10 cellular contexts compared by ENCODE assay signal in genomic region chr10:112535432-112536038, GRCh38.
A peak's percentile ranks its signal among the peaks of the same experiment; 100 is the strongest.
DNase-seq lines count a peak whose midpoint lies in the region; ATAC-seq and TF ChIP-seq lines count a peak whose summit lies in the region.
"Had no signal": no experiment of that assay in that cellular context is flagged by ENCODE, and none has a peak within 500 bp of the region (broad histone marks: within the 10 kb centered on the region; RNA-seq: fewer than 3 reads in every experiment).

No MANE protein-coding gene starts in this region.

- 72% methylated on average over 4 of the region's 4 CpGs for WGBS in right cardiac atrium

- H4K20me1 ChIP-seq in HCT116 (ENCODE audit: insufficient read depth) = no peaks in the 10 kb centered on the region

- TF ChIP-seq CTCF in HCT116 (IDR thresholded peaks at IDR 0.05 in 2 of 3, conservative IDR thresholded peaks at IDR 0.05 in 1 of 3; ENCODE audit: borderline replicate concordance in 1 of 3, insufficient read depth in 1 of 3, low read depth in 2 of 3, low read length in 2 of 3) (no peak), neural crest cell (conservative IDR thresholded peaks at IDR 0.05) (no peak)

- no peak overlapping the region for H2AFZ ChIP-seq in HCT116 (ENCODE audit: low read depth, low read length, poor library complexity, severe bottlenecking)

- H3K27ac ChIP-seq in HCT116 (ENCODE audit: low read depth, low read length) (peak overlapping the region; percentile 90), right cardiac atrium (ENCODE audit: low read length) (no peak overlapping the region)

- TF ChIP-seq POLR2A in HCT116 (IDR thresholded peaks at IDR 0.05; ENCODE audit: borderline replicate concordance, extremely low read depth, insufficient read depth, insufficient read length) = peak; percentile 21

- H3K9ac ChIP-seq in HCT116 (ENCODE audit: low read length) = peak overlapping the region; percentile 78

- peak overlapping the region in 1 of 2 experiments; percentile 21; a peak in 2 of 4 replicates for H3K4me3 ChIP-seq in HCT116 (replicated peaks in 1 of 2; ENCODE audit: low read depth in 1 of 2, low read length in 2 of 2)
- no peak overlapping the region for H3K4me3 ChIP-seq in right cardiac atrium (ENCODE audit: low read length)

- H3K27ac Mint-ChIP-seq in neural crest cell (ENCODE audit: unreplicated experiment) = peak overlapping the region; percentile 53
- H3K27ac Mint-ChIP-seq in activated naive CD8-positive, alpha-beta T cell treated with anti-CD3 and anti-CD28 coated beads for 36 hours = no peak overlapping the region
- H3K27ac Mint-ChIP-seq: activated naive CD8-positive, alpha-beta T cell had no signal

- H3K79me2 ChIP-seq in HCT116 (ENCODE audit: insufficient read depth, low read length) = peaks cover 81% of the 10 kb centered on the region

- H3K4me1 Mint-ChIP-seq in neural crest cell = peaks cover 13% of the 10 kb centered on the region
- H3K4me1 Mint-ChIP-seq in activated naive CD8-positive, alpha-beta T cell treated with anti-CD3 and anti-CD28 coated beads for 36 hours = peaks cover 30% of the 10 kb centered on the region

- H3K9me3 Mint-ChIP-seq in neural crest cell = no peaks in the 10 kb centered on the region
- peaks cover under 1% of the 10 kb centered on the region for H3K9me3 Mint-ChIP-seq in activated naive CD8-positive, alpha-beta T cell treated with anti-CD3 and anti-CD28 coated beads for 36 hours

- TF ChIP-seq RAD21 in HCT116 (IDR thresholded peaks at IDR 0.05; ENCODE audit: low read depth) = no peak

- peak overlapping the region; percentile 76 for H3K4me2 ChIP-seq in HCT116 (ENCODE audit: low read length)

- CTCF ChIA-PET in HCT116 (lab: Charles Lee) = interaction anchor here (0.6 to 1.5 kb wide), 4 partner anchors 8 to 850 kb away, joined by 3 to 4 read pairs (median 4); no protein-coding TSS in a partner anchor

- BruUV-seq in HCT116 (replicated peaks; lab: Mats Ljungman, UMichigan) = no TSS peak

- peak; percentile 58 for ATAC-seq in GM18867 (IDR thresholded peaks at IDR 0.05; ENCODE audit: unreplicated experiment)
- peak; percentile 15 for ATAC-seq in HCT116
- no peak for ATAC-seq in right cardiac atrium

- POLR2A ChIA-PET in HCT116 (lab: Charles Lee) = interaction anchor here (0.9 to 2.9 kb wide), 10 partner anchors 10 to 849 kb away, joined by 3 to 53 read pairs (median 6); no protein-coding TSS in a partner anchor

- RAD21 ChIA-PET in HCT116 (lab: Charles Lee; ENCODE audit: low non-redundant PET in 1 of 2, low total read pairs in 2 of 2, uncharacterized antibody in 2 of 2, unreplicated experiment in 2 of 2) = no interaction called here

- H3K36me3 ChIP-seq in HCT116 (ENCODE audit: control insufficient read depth in 1 of 2, insufficient read depth in 2 of 2, low read length in 2 of 2) = peaks cover 0 to 18% of the 10 kb centered on the region in 2 experiments; a peak in 2 of 4 replicates

- H3K4me3 Mint-ChIP-seq in neural crest cell = no peak overlapping the region
- H3K4me3 Mint-ChIP-seq in activated naive CD8-positive, alpha-beta T cell treated with anti-CD3 and anti-CD28 coated beads for 36 hours = no peak overlapping the region
- H3K4me3 Mint-ChIP-seq: activated naive CD8-positive, alpha-beta T cell had no signal

- H3K27me3 ChIP-seq in HCT116 (ENCODE audit: insufficient read depth, low read length) (no peaks in the 10 kb centered on the region), right cardiac atrium (ENCODE audit: control insufficient read depth, insufficient read depth) (no peaks in the 10 kb centered on the region)

- DNase-seq in HCT116 (ENCODE audit: low read depth, low spot score) (no peak), NCI-H345 treated with DMSO at 0.1 percent for 48 hours (lab: John Stamatoyannopoulos, UW; ENCODE audit: unreplicated experiment) (peak; percentile 12), neural crest cell (ENCODE audit: low read depth, low spot score) (no peak), posterior vena cava (ENCODE audit: low spot score) (no peak), right cardiac atrium (no peak)
- DNase-seq in activated naive CD8-positive, alpha-beta T cell treated with anti-CD3 and anti-CD28 coated beads for 36 hours = no peak
- DNase-seq in activated effector memory CD4-positive, alpha-beta T cell treated with Interleukin-2 at 50 U/mL for 16 hours = no peak
- DNase-seq: NCI-H1930 had no signal

- intact Hi-C loops in HCT116 (cut with micrococcal nuclease) (loop anchor here (1.0 kb wide), 1 partner anchor 421 kb away; no protein-coding TSS in a partner anchor), posterior vena cava (cut with DNase I) (no loop called here), right cardiac atrium (cut with DNase I) (no loop called here)

- H3K9me2 ChIP-seq in HCT116 (ENCODE audit: insufficient read depth) = no peaks in the 10 kb centered on the region

- H3K9me3 ChIP-seq in HCT116 (ENCODE audit: control insufficient read depth in 1 of 2, insufficient read depth in 1 of 2, low read depth in 1 of 2, low read length in 2 of 2) = no peaks in the 10 kb centered on the region
- H3K9me3 ChIP-seq in right cardiac atrium (ENCODE audit: control insufficient read depth, low read length) = no peaks in the 10 kb centered on the region

- H3K4me1 ChIP-seq in HCT116 (ENCODE audit: control insufficient read depth in 1 of 2, insufficient read depth in 2 of 2, low read length in 2 of 2) (peaks cover 88 to 99% of the 10 kb centered on the region in 2 experiments), right cardiac atrium (ENCODE audit: control insufficient read depth, insufficient read depth, low read length) (peaks cover 3% of the 10 kb centered on the region)

- H3K27me3 Mint-ChIP-seq in neural crest cell (ENCODE audit: low read depth) = no peaks in the 10 kb centered on the region
- H3K27me3 Mint-ChIP-seq in activated naive CD8-positive, alpha-beta T cell treated with anti-CD3 and anti-CD28 coated beads for 36 hours = no peaks in the 10 kb centered on the region
- H3K27me3 Mint-ChIP-seq: activated naive CD8-positive, alpha-beta T cell had no signal

- peaks cover 3% of the 10 kb centered on the region for H3K36me3 Mint-ChIP-seq in neural crest cell (ENCODE audit: low read depth)
- peaks cover 39% of the 10 kb centered on the region for H3K36me3 Mint-ChIP-seq in activated naive CD8-positive, alpha-beta T cell treated with anti-CD3 and anti-CD28 coated beads for 36 hours

TF ChIP-seq in HCT116, 20 proteins besides CTCF, POLR2A, EP300 and RAD21:
- TF ChIP-seq ELF1 (IDR thresholded peaks at IDR 0.05; ENCODE audit: borderline replicate concordance, low read depth) (no peak), SP1 (IDR thresholded peaks at IDR 0.05; ENCODE audit: low read depth) (peak; percentile 39; the same call in 1 of the 2 replicates), REST (IDR thresholded peaks at IDR 0.05; ENCODE audit: low read depth) (no peak), CEBPB (IDR thresholded peaks at IDR 0.05; ENCODE audit: low read depth) (no peak), POLR2AphosphoS5 (IDR thresholded peaks at IDR 0.05; ENCODE audit: low read depth, low read length) (peak; percentile 43; the same call in 1 of the 2 replicates), SRF (IDR thresholded peaks at IDR 0.05; ENCODE audit: low read depth) (no peak)

Comparison
In these comparisons a context has a peak if more than half of its experiments do, and no peak if none do; other contexts are left out.
1. ATAC-seq: peak in GM18867 (single experiment) and HCT116 (single experiment); none in right cardiac atrium (0 of 2).